In the genomic region with DNA sequence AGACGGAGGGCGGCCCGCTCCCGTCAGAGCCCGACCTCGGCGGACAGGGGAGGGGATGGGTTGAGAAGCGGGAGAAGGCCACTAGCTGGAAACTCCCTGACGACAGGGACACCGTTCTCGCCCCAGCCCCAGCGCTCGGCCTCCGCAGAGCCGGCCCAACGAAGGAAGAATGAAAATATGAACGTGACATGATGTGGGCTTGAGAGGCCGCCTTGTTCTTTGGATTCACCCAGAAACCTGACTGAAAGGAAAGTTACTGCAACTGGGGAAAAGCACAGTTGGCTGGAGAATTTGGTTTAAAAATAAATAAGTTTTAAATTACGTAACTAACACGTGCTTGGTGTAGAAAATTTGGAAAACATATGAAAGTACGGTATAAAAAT, we compare ENCODE assay signal across 8 cellular contexts. TPM values are rescaled to one million over a fixed set of nuclear protein-coding genes. Genes with fewer than 3 reads are reported as not detected.
DNase-seq lines count a peak whose midpoint lies in the region; ATAC-seq and TF ChIP-seq lines count a peak whose summit lies in the region.

No MANE protein-coding gene starts in this region.

- H3K4me3 Mint-ChIP-seq in IgD-negative memory B cell = peak overlapping the region; percentile 88 to 98 (median 96)

- H3K36me3 Mint-ChIP-seq in IgD-negative memory B cell = peaks cover 1% of the 10 kb centered on the region

- 2% methylated on average over 21 of the region's 21 CpGs for WGBS in ovary, 3 donors

- peak overlapping the region; percentile 90 to 96 (median 95) for H3K27ac Mint-ChIP-seq in IgD-negative memory B cell

- no peaks in the 10 kb centered on the region for H3K9me3 Mint-ChIP-seq in IgD-negative memory B cell

- peak; percentile 70 for DNase-seq in BE2C
- DNase-seq in activated gamma-delta T cell treated with Interleukin-2 at 50 U/mL for 16 hours = peak; percentile 35
- DNase-seq in germinal center (ENCODE audit: low spot score) = peak; percentile 66
- no peak for DNase-seq in ovary
- DNase-seq in NCI-H2171 treated with DMSO at 0.1 percent for 48 hours (lab: John Stamatoyannopoulos, UW) = no peak
- no peak for DNase-seq in stimulated activated naive CD4-positive, alpha-beta T cell treated with Interleukin-2 at 50 U/mL for 16 hours (lab: John Stamatoyannopoulos, UW)

- H3K27ac ChIP-seq in ovary = peak overlapping the region; percentile 87 to 98

- no peaks in the 10 kb centered on the region for H3K4me1 ChIP-seq in BE2C
- H3K4me1 ChIP-seq in ovary (ENCODE audit: insufficient read depth) = peaks cover 18% of the 10 kb centered on the region

- H3K9me3 ChIP-seq in BE2C (no peaks in the 10 kb centered on the region), ovary (no peaks in the 10 kb centered on the region)

- H3K4me1 Mint-ChIP-seq in IgD-negative memory B cell = peaks cover 7 to 10% (median 8%) of the 10 kb centered on the region in 3 donors

- peak; percentile 19 for ATAC-seq in GM18909 (IDR thresholded peaks at IDR 0.05; ENCODE audit: poor library complexity, unreplicated experiment)

- H3K36me3 ChIP-seq in BE2C = no peaks in the 10 kb centered on the region
- H3K36me3 ChIP-seq in ovary = no peaks in the 10 kb centered on the region

- TF ChIP-seq CTCF in BE2C (IDR thresholded peaks at IDR 0.05; ENCODE audit: low read depth, low read length) = no peak
- TF ChIP-seq CTCF in ovary (IDR thresholded peaks at IDR 0.05) = no peak

- H3K4me3 ChIP-seq in BE2C (ENCODE audit: low read depth, low read length) (peak overlapping the region; percentile 88), ovary (peak overlapping the region; percentile 63)

- TF ChIP-seq EP300 in ovary (IDR thresholded peaks at IDR 0.05) = no peak

- peaks cover 25% of the 10 kb centered on the region for H3K27me3 Mint-ChIP-seq in IgD-negative memory B cell

- intact Hi-C loops in ovary (cut with DNase I) = no loop called here

- TF ChIP-seq POLR2A in ovary (IDR thresholded peaks at IDR 0.05) = no peak

- H3K27me3 ChIP-seq in BE2C (no peaks in the 10 kb centered on the region), ovary (no peaks in the 10 kb centered on the region)

RNA-seq across cellular contexts. Expression of gene NPTX1, which starts 21.1 kb away (rescaled TPM):
- polyA plus RNA-seq in BE2C (2012; ENCODE audit: insufficient read depth, insufficient read length, low read depth) = 0.28 TPM
- not detected for polyA plus RNA-seq in IgD-negative memory B cell
- total RNA-seq in ovary = 10 to 100 TPM in 1 of 7 donors, under 1 TPM in 5, not detected in 1; 0.10 to 19.8 (median 0.51) TPM
- under 1 TPM; 0.02 to 0.18 TPM for polyA plus RNA-seq in ovary

RNA-seq across cellular contexts. Expression of gene ENDOV, which starts 40.4 kb away (rescaled TPM):
- polyA plus RNA-seq in BE2C (2012; ENCODE audit: insufficient read depth, insufficient read length, low read depth) = 52.5 TPM
- polyA plus RNA-seq in IgD-negative memory B cell (11.6 TPM), ovary (10 to 100 TPM in 1 of 2 donors, 1 to 10 TPM in 1; 8.9 to 18.0 TPM)
- 10 to 100 TPM; 16.3 to 24.1 (median 21.3) TPM for total RNA-seq in ovary

Comparison
In these comparisons a context has a peak if more than half of its experiments do, and no peak if none do; other contexts are left out.
1. DNase-seq: peak in BE2C (single experiment), activated gamma-delta T cell treated with Interleukin-2 at 50 U/mL for 16 hours (single experiment) and germinal center (single experiment); none in ovary (0 of 5), NCI-H2171 treated with DMSO at 0.1 percent for 48 hours (single experiment) and stimulated activated naive CD4-positive, alpha-beta T cell treated with Interleukin-2 at 50 U/mL for 16 hours (single experiment).